Comparison of ENCODE assay signal across 6 cellular contexts in the genomic region with DNA sequence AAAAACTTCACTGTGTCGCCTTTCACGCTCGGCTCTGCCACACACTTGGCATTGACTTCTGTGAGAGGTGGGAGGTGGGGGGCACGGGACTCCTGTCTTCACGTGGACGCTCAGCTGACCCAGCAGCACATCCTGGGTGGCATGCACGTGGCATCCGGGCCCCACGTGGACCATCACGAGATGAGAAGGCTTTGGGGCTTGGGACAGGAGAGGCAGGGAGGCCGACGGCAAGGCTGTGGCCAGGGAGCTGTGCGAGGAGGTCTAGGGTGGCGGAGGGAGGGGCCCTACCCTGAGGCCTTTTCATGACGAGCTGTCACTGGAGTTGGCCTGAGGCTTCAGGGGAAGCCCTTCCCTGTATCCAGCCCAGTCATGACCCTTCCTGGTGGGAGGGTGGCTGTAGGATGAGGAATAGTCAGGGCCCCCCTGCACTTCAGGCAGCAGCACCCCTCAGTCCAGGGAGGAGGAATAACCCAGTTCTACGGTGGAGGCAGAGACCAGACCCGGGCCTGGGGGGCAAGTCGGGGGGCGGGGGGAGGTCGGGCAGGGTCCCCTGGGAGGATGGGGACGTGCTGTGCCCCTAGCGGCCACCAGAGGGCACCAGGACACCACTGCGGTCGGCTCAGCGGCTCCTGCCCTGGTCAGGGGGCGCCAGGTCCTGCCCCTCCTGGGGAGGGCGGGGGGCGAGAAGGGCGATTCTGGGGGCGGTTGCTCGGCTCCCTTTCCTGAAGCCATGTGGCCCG. TPM values are rescaled to one million over a fixed set of nuclear protein-coding genes. Genes with fewer than 3 reads are reported as not detected.
A peak's percentile ranks its signal among the peaks of the same experiment; 100 is the strongest.
DNase-seq lines count a peak whose midpoint lies in the region; TF ChIP-seq lines count a peak whose summit lies in the region.

No MANE protein-coding gene starts in this region.

- H3K27me3 Mint-ChIP-seq in mesothelial cell of epicardium (ENCODE audit: low read depth) = peaks cover 24% of the 10 kb centered on the region

- no peak overlapping the region for H3K9ac ChIP-seq in Karpas-422 (ENCODE audit: low read length)

- H3K27ac ChIP-seq in A673 (ENCODE audit: low read depth, low read length, poor library complexity, severe bottlenecking) = no peak overlapping the region
- no peak overlapping the region for H3K27ac ChIP-seq in Karpas-422 (ENCODE audit: low read length)

- CTCF ChIA-PET in A673 (lab: Charles Lee) = no interaction called here

- no peaks in the 10 kb centered on the region for H3K9me2 ChIP-seq in Karpas-422 (replicated peaks; ENCODE audit: insufficient read depth, low read length)

- H3K4me1 ChIP-seq in A673 (ENCODE audit: insufficient read depth, low read length, poor library complexity, severe bottlenecking) = no peaks in the 10 kb centered on the region
- no peaks in the 10 kb centered on the region for H3K4me1 ChIP-seq in Karpas-422 (ENCODE audit: low read length)

- H3K36me3 Mint-ChIP-seq in mesothelial cell of epicardium = no peaks in the 10 kb centered on the region

- no peaks in the 10 kb centered on the region for H3K79me2 ChIP-seq in Karpas-422 (ENCODE audit: low read length)

- no peak overlapping the region for H3K4me3 ChIP-seq in A673 (ENCODE audit: low read depth, low read length, poor library complexity, severe bottlenecking)
- no peak overlapping the region for H3K4me3 ChIP-seq in Karpas-422 (ENCODE audit: low read length)

- no TSS peak for BruUV-seq in A673 (replicated peaks; lab: Mats Ljungman, UMichigan)

- no peak overlapping the region for H2AFZ ChIP-seq in Karpas-422 (ENCODE audit: low read length)

- no peaks in the 10 kb centered on the region for H3K27me3 ChIP-seq in A673 (replicated peaks; ENCODE audit: insufficient read depth, low read depth, low read length, poor library complexity)
- H3K27me3 ChIP-seq in Karpas-422 (ENCODE audit: low read length) = no peaks in the 10 kb centered on the region

- POLR2A ChIA-PET in A673 (lab: Charles Lee; ENCODE audit: low non-redundant PET) = interaction anchor here (0.6 kb wide), 1 partner anchor 18 kb away, joined by 3 read pairs; no protein-coding TSS in a partner anchor

- H3K4me1 Mint-ChIP-seq in mesothelial cell of epicardium = no peaks in the 10 kb centered on the region

- H3K4me3 Mint-ChIP-seq in mesothelial cell of epicardium = no peak overlapping the region

- intact Hi-C loops in A673 (cut with micrococcal nuclease; ENCODE audit: unreplicated experiment) = loop anchor here (5.0 kb wide), 1 partner anchor 78 kb away; no protein-coding TSS in a partner anchor

- H3K4me2 ChIP-seq in Karpas-422 (ENCODE audit: low read depth, low read length, poor library complexity, severe bottlenecking) = no peak overlapping the region

- no peaks in the 10 kb centered on the region for H4K20me1 ChIP-seq in Karpas-422 (ENCODE audit: insufficient read depth, low read depth, low read length)

- no peak for DNase-seq in A673 (ENCODE audit: low spot score)
- peak; percentile 70 for DNase-seq in Karpas-422
- peak; percentile 65 for DNase-seq in activated naive CD4-positive, alpha-beta T cell treated with anti-CD3 and anti-CD28 coated beads, Interleukin-2, amount 50 U/mL, for 16 hours
- DNase-seq in mesothelial cell of epicardium (ENCODE audit: low spot score in 2 of 2, unreplicated experiment in 2 of 2) = peak in 1 of 2 experiments; percentile 82
- DNase-seq in AML-193 (lab: John Stamatoyannopoulos, UW) = no peak
- DNase-seq in GOT3 (lab: John Stamatoyannopoulos, UW) = no peak

- H3K9me3 ChIP-seq in A673 (ENCODE audit: low read depth, low read length, poor library complexity, severe bottlenecking) = no peaks in the 10 kb centered on the region
- H3K9me3 ChIP-seq in Karpas-422 (ENCODE audit: low read length) = no peaks in the 10 kb centered on the region

- no peak overlapping the region for H3K27ac Mint-ChIP-seq in mesothelial cell of epicardium

- peaks cover 5% of the 10 kb centered on the region for H3K9me3 Mint-ChIP-seq in mesothelial cell of epicardium

- H3K36me3 ChIP-seq in A673 (ENCODE audit: insufficient read depth, low read length, poor library complexity, severe bottlenecking) (no peaks in the 10 kb centered on the region), Karpas-422 (ENCODE audit: insufficient read depth, low read length) (no peaks in the 10 kb centered on the region)

- TF ChIP-seq CTCF in A673 (conservative IDR thresholded peaks at IDR 0.05; ENCODE audit: low read depth, low read length) = peak; percentile 87
- TF ChIP-seq CTCF in mesothelial cell of epicardium (IDR thresholded peaks at IDR 0.05; ENCODE audit: unreplicated experiment) = peak; percentile 86

RNA-seq across cellular contexts. Expression of gene PERM1, which starts 2.0 kb away (rescaled TPM):
- total RNA-seq in A673 (2021) (0.28 TPM in 1 of 2 replicates, not detected in the other), mesothelial cell of epicardium (1.6 to 2.8 TPM (median 2.7 TPM) in 3 replicates)
- not detected in 2 replicates for total RNA-seq in Karpas-422 (2014; rRNA removed; shearing (Covaris generic); ENCODE audit: low replicate concordance)

RNA-seq across cellular contexts. Expression of gene HES4, which starts 16.0 kb away (rescaled TPM):
- 18.5 and 20.8 TPM in 2 replicates for total RNA-seq in A673 (2021)
- total RNA-seq in Karpas-422 (2014; rRNA removed; shearing (Covaris generic); ENCODE audit: low replicate concordance) = not detected in 2 replicates
- 87.7 to 92.1 TPM (median 92.0 TPM) in 3 replicates for total RNA-seq in mesothelial cell of epicardium

RNA-seq across cellular contexts. Expression of gene PLEKHN1, which starts 17.6 kb away (rescaled TPM):
- not detected in 2 replicates for total RNA-seq in A673 (2021)
- total RNA-seq in Karpas-422 (2014; rRNA removed; shearing (Covaris generic); ENCODE audit: low replicate concordance) = 0.72 TPM in 1 of 2 replicates, not detected in the other
- 33.6 to 36.0 TPM (median 34.4 TPM) in 3 replicates for total RNA-seq in mesothelial cell of epicardium

RNA-seq across cellular contexts. Expression of gene KLHL17, which starts 23.5 kb away (rescaled TPM):
- 43.3 and 48.3 TPM in 2 replicates for total RNA-seq in A673 (2021)
- 13.9 and 21.2 TPM in 2 replicates for total RNA-seq in Karpas-422 (2014; rRNA removed; shearing (Covaris generic); ENCODE audit: low replicate concordance)
- 44.7 to 49.8 TPM (median 47.0 TPM) in 3 replicates for total RNA-seq in mesothelial cell of epicardium

RNA-seq across cellular contexts. Expression of gene NOC2L, which starts 24.9 kb away (rescaled TPM):
- total RNA-seq in A673 (2021) (197 and 214 TPM in 2 replicates), mesothelial cell of epicardium (69.3 to 73.1 TPM (median 69.8 TPM) in 3 replicates)
- 32.5 and 63.5 TPM in 2 replicates for total RNA-seq in Karpas-422 (2014; rRNA removed; shearing (Covaris generic); ENCODE audit: low replicate concordance)

Comparison
In these comparisons a context has a peak if more than half of its experiments do, and no peak if none do; other contexts are left out.
1. DNase-seq: peak in Karpas-422 (single experiment) and activated naive CD4-positive, alpha-beta T cell treated with anti-CD3 and anti-CD28 coated beads, Interleukin-2, amount 50 U/mL, for 16 hours (single experiment); none in A673 (single experiment), AML-193 (0 of 2) and GOT3 (single experiment).
2. RNA of gene HES4, which starts 16.0 kb away (total RNA-seq): 87.7 to 92.1 TPM in mesothelial cell of epicardium and 18.5 to 20.8 TPM in A673; not detected in Karpas-422; every median in the first group is over 10 times any median in the second.
3. RNA of gene PLEKHN1, which starts 17.6 kb away (total RNA-seq): 33.6 to 36.0 TPM in mesothelial cell of epicardium; not detected in A673 and 0.72 TPM in Karpas-422; every median in the first group is over 10 times any median in the second.